1 cellular context compared by ENCODE assay signal in the genomic region with DNA sequence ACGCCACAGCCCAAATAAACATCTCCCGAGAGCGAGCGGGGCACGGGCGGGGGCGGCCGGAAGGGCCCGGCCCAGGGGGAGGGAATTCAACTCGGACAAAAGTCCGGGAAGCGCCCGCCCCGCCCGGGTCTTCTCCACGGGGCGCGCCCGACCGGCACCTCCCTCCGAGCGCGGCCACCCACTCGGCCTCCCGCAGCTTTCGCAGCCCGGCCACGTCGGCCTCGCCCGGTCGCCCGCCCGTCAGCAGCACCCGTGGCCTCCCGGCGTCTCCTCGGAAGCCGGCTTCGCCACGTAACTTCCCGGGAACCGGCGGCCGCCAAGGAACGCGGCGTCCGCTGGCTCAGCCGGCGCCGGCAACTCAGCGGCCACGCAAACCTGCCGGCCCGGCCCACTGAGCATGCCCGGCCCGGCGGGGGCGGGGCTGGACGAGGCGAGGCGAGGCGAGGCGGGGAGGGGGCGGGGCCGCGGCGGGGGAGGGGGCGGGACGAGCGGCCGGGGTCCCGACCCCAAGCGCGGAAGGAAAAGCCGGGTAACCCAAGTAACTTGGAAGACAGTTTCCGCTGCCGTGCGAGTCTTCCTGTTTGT.
TF ChIP-seq lines count a peak whose summit lies in the region.

TJP1 (minus strand) TSS at position 369 of the 585 bp plus-strand sequence. CDS start 440 bp downstream, outside the sequence.

TF ChIP-seq in HEK293, 187 proteins besides CTCF, POLR2A, EP300 and RAD21 (continued from another document and continues in another):
- TF ChIP-seq ZBTB10 (tag by site-specific recombination; IDR thresholded peaks at IDR 0.05): no peak
- no peak for TF ChIP-seq ZNF10 (tag by site-specific recombination; IDR thresholded peaks at IDR 0.05)
- peak; percentile 88 for TF ChIP-seq ZNF341 (tag by site-specific recombination; IDR thresholded peaks at IDR 0.05; ENCODE audit: low read depth)
- no peak for TF ChIP-seq MEIS1 (CRISPR knock-in tag; IDR thresholded peaks at IDR 0.05; ENCODE audit: borderline replicate concordance)
- TF ChIP-seq ZNF174 (tag by site-specific recombination; IDR thresholded peaks at IDR 0.05): no peak
- TF ChIP-seq ZNF707 (tag by site-specific recombination; IDR thresholded peaks at IDR 0.05): no peak
- peak; percentile 35; the same call in 1 of the 2 replicates for TF ChIP-seq ZFHX2 (tag by site-specific recombination; conservative IDR thresholded peaks at IDR 0.05)
- TF ChIP-seq ZNF24 (tag by site-specific recombination; IDR thresholded peaks at IDR 0.05): no peak
- TF ChIP-seq ZNF623 (tag by site-specific recombination; IDR thresholded peaks at IDR 0.05): no peak
- TF ChIP-seq ZBTB8A (tag by site-specific recombination; IDR thresholded peaks at IDR 0.05): peak; percentile 48; the same call in 1 of the 2 replicates
- no peak for TF ChIP-seq GLI2 (tag by site-specific recombination; IDR thresholded peaks at IDR 0.05; ENCODE audit: borderline replicate concordance, low read depth)
- TF ChIP-seq ZBTB21 (tag by site-specific recombination; IDR thresholded peaks at IDR 0.05): no peak
- no peak for TF ChIP-seq ZNF274 (IDR thresholded peaks at IDR 0.05; ENCODE audit: low read length)
- no peak for TF ChIP-seq ZNF274 (tag by site-specific recombination; IDR thresholded peaks at IDR 0.05; ENCODE audit: borderline replicate concordance)
- TF ChIP-seq ZNF792 (tag by site-specific recombination; IDR thresholded peaks at IDR 0.05): no peak
- no peak for TF ChIP-seq ZNF133 (tag by site-specific recombination; IDR thresholded peaks at IDR 0.05)
- TF ChIP-seq ZNF362 (tag by site-specific recombination; IDR thresholded peaks at IDR 0.05): no peak
- TF ChIP-seq, protein P1, sequence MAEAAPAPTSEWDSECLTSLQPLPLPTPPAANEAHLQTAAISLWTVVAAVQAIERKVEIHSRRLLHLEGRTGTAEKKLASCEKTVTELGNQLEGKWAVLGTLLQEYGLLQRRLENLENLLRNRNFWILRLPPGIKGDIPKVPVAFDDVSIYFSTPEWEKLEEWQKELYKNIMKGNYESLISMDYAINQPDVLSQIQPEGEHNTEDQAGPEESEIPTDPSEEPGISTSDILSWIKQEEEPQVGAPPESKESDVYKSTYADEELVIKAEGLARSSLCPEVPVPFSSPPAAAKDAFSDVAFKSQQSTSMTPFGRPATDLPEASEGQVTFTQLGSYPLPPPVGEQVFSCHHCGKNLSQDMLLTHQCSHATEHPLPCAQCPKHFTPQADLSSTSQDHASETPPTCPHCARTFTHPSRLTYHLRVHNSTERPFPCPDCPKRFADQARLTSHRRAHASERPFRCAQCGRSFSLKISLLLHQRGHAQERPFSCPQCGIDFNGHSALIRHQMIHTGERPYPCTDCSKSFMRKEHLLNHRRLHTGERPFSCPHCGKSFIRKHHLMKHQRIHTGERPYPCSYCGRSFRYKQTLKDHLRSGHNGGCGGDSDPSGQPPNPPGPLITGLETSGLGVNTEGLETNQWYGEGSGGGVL (tag by site-specific recombination; IDR thresholded peaks at IDR 0.05): peak; percentile 43; the same call in 1 of the 2 replicates
- TF ChIP-seq ZNF837 (tag by site-specific recombination; IDR thresholded peaks at IDR 0.05): no peak
- TF ChIP-seq SCRT2 (tag by site-specific recombination; IDR thresholded peaks at IDR 0.05): no peak
- no peak for TF ChIP-seq ZNF239 (tag by site-specific recombination; IDR thresholded peaks at IDR 0.05)
- TF ChIP-seq SP2 (tag by site-specific recombination; IDR thresholded peaks at IDR 0.05): peak; percentile 9
- no peak for TF ChIP-seq ZXDB (tag by site-specific recombination; IDR thresholded peaks at IDR 0.05)
- TF ChIP-seq ZNF677 (tag by site-specific recombination; IDR thresholded peaks at IDR 0.05): no peak
- TF ChIP-seq ZNF645 (tag by site-specific recombination; IDR thresholded peaks at IDR 0.05): no peak
- TF ChIP-seq ZNF335 (tag by site-specific recombination; conservative IDR thresholded peaks at IDR 0.05): no peak
- TF ChIP-seq ZNF394 (tag by site-specific recombination; IDR thresholded peaks at IDR 0.05; ENCODE audit: borderline replicate concordance): no peak
- no peak for TF ChIP-seq ZNF148 (tag by site-specific recombination; IDR thresholded peaks at IDR 0.05; ENCODE audit: borderline replicate concordance)
- TF ChIP-seq EGR2 (tag by site-specific recombination; IDR thresholded peaks at IDR 0.05; ENCODE audit: low read depth): no peak
- TF ChIP-seq, protein P2, sequence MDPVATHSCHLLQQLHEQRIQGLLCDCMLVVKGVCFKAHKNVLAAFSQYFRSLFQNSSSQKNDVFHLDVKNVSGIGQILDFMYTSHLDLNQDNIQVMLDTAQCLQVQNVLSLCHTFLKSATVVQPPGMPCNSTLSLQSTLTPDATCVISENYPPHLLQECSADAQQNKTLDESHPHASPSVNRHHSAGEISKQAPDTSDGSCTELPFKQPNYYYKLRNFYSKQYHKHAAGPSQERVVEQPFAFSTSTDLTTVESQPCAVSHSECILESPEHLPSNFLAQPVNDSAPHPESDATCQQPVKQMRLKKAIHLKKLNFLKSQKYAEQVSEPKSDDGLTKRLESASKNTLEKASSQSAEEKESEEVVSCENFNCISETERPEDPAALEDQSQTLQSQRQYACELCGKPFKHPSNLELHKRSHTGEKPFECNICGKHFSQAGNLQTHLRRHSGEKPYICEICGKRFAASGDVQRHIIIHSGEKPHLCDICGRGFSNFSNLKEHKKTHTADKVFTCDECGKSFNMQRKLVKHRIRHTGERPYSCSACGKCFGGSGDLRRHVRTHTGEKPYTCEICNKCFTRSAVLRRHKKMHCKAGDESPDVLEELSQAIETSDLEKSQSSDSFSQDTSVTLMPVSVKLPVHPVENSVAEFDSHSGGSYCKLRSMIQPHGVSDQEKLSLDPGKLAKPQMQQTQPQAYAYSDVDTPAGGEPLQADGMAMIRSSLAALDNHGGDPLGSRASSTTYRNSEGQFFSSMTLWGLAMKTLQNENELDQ (tag by site-specific recombination; IDR thresholded peaks at IDR 0.05; ENCODE audit: low read depth): no peak
- TF ChIP-seq, protein P3, sequence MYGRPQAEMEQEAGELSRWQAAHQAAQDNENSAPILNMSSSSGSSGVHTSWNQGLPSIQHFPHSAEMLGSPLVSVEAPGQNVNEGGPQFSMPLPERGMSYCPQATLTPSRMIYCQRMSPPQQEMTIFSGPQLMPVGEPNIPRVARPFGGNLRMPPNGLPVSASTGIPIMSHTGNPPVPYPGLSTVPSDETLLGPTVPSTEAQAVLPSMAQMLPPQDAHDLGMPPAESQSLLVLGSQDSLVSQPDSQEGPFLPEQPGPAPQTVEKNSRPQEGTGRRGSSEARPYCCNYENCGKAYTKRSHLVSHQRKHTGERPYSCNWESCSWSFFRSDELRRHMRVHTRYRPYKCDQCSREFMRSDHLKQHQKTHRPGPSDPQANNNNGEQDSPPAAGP (tag by site-specific recombination; IDR thresholded peaks at IDR 0.05): peak; percentile 21; the same call in 1 of the 2 replicates
- TF ChIP-seq, protein P4, sequence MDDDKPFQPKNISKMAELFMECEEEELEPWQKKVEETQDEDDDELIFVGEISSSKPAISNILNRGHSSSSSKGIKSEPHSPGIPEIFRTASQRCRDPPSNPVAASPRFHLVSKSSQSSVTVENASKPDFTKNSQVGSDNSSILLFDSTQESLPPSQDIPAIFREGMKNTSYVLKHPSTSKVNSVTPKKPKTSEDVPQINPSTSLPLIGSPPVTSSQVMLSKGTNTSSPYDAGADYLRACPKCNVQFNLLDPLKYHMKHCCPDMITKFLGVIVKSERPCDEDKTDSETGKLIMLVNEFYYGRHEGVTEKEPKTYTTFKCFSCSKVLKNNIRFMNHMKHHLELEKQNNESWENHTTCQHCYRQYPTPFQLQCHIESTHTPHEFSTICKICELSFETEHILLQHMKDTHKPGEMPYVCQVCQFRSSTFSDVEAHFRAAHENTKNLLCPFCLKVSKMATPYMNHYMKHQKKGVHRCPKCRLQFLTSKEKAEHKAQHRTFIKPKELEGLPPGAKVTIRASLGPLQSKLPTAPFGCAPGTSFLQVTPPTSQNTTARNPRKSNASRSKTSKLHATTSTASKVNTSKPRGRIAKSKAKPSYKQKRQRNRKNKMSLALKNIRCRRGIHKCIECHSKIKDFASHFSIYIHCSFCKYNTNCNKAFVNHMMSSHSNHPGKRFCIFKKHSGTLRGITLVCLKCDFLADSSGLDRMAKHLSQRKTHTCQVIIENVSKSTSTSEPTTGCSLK (tag by site-specific recombination; IDR thresholded peaks at IDR 0.05): no peak
- peak; percentile 46; the same call in 1 of the 2 replicates for TF ChIP-seq GLIS1 (tag by site-specific recombination; IDR thresholded peaks at IDR 0.05)
- TF ChIP-seq ZNF548 (tag by site-specific recombination; IDR thresholded peaks at IDR 0.05): no peak
- TF ChIP-seq, protein P5, sequence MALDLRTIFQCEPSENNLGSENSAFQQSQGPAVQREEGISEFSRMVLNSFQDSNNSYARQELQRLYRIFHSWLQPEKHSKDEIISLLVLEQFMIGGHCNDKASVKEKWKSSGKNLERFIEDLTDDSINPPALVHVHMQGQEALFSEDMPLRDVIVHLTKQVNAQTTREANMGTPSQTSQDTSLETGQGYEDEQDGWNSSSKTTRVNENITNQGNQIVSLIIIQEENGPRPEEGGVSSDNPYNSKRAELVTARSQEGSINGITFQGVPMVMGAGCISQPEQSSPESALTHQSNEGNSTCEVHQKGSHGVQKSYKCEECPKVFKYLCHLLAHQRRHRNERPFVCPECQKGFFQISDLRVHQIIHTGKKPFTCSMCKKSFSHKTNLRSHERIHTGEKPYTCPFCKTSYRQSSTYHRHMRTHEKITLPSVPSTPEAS (tag by site-specific recombination; IDR thresholded peaks at IDR 0.05): no peak
- no peak for TF ChIP-seq ZNF311 (tag by site-specific recombination; IDR thresholded peaks at IDR 0.05; ENCODE audit: borderline replicate concordance)
- TF ChIP-seq ZNF18 (tag by site-specific recombination; IDR thresholded peaks at IDR 0.05): no peak
- TF ChIP-seq ZNF292 (tag by site-specific recombination; IDR thresholded peaks at IDR 0.05; ENCODE audit: borderline replicate concordance, low read depth): no peak
- no peak for TF ChIP-seq MZF1 (tag by site-specific recombination; IDR thresholded peaks at IDR 0.05; ENCODE audit: borderline replicate concordance)
- TF ChIP-seq ZNF529 (tag by site-specific recombination; IDR thresholded peaks at IDR 0.05; ENCODE audit: insufficient replicate concordance): no peak
- no peak for TF ChIP-seq ZNF366 (tag by site-specific recombination; conservative IDR thresholded peaks at IDR 0.05)
- no peak for TF ChIP-seq ZBTB48 (tag by site-specific recombination; IDR thresholded peaks at IDR 0.05)
